Comparison of ENCODE assay signal across 22 cellular contexts in genomic region chr17:49967205-49967604, GRCh38. TPM values are rescaled to one million over a fixed set of nuclear protein-coding genes. Genes with fewer than 3 reads are reported as not detected.
"Had no signal": no experiment of that assay in that cellular context is flagged by ENCODE, and none has a peak within 500 bp of the region (broad histone marks: within the 10 kb centered on the region; RNA-seq: fewer than 3 reads in every experiment).

No MANE protein-coding gene starts in this region.

- H3K4me3 ChIP-seq: SJSA1 had no signal

- DNase-seq: KBM-7, MV-4-11, NCI-H1048, NCI-H1105 treated with DMSO at 0.1 percent for 48 hours, NCI-H1417 treated with DMSO at 0.1 percent for 48 hours, NCI-H146, NCI-H1694 treated with DMSO at 0.1 percent for 48 hours, NCI-H2029, NCI-H2081 treated with DMSO at 0.1 percent for 48 hours, NCI-H2171, NCI-H226, NCI-H446, NCI-H510A, NCI-H524 treated with DMSO at 0.1 percent for 48 hours, NCI-H69, NCI-H774, Right ventricle myocardium superior, RPMI8226, SIG-M5 had no signal

- H3K27ac ChIP-seq: SJSA1 had no signal

- H3K36me3 ChIP-seq: SJSA1 had no signal

RNA-seq across cellular contexts. Expression of gene DLX4, which starts 1.8 kb away (rescaled TPM):
- total RNA-seq: Right ventricle myocardium superior, SJSA1 had no signal

RNA-seq across cellular contexts. Expression of gene DLX3, which starts 27.8 kb away (rescaled TPM):
- total RNA-seq: HT-29, MCF 10A, Right ventricle myocardium superior, SJSA1 had no signal
